In the genomic region with DNA sequence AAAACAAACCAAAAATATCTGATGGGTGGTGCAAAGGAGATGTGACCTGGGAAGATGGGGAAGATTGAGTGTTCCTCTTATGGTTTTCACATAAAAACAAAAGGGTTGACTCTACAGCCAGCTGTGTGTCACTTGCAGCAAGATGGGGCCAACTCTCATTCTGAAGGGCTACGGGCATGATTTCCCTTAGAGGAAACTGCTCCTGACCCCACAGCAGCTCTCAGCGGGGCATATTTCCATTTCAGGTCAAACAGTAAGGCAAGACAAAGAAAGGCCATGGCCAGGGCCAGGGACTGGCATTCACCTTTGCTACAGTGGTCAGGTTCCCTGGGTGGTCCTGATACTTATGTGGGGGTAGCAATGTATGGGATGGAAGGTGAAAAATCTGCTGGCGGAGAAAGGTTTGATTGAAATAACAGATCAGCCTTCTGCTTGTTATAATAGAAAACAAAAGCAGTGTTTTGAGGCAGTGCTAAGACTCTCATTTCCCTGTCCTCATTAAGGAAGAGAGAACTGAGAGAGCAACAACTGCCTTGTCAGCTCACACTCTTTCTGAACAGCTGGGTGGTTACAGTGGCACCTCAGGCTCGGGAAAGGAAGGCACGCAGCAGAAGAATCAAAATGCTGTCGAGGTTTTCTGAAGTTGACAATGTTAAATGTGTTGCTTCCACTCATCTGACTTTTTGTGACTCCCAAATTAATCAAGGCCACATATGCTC, we compare ENCODE assay signal across 9 cellular contexts.
DNase-seq lines count a peak whose midpoint lies in the region; ATAC-seq and TF ChIP-seq lines count a peak whose summit lies in the region.
"Had no signal": no experiment of that assay in that cellular context is flagged by ENCODE, and none has a peak within 500 bp of the region (broad histone marks: within the 10 kb centered on the region; RNA-seq: fewer than 3 reads in every experiment).

No MANE protein-coding gene starts in this region.

- H4K8ac ChIP-seq in trophoblast cell (ENCODE audit: low read depth, low read length) = no peak overlapping the region

- POLR2A ChIA-PET in Caco-2 (lab: Charles Lee) = no interaction called here

- peak overlapping the region; percentile 61 for H2AFZ ChIP-seq in MM.1S (ENCODE audit: low read length)
- peak overlapping the region; percentile 57 for H2AFZ ChIP-seq in trophoblast cell (ENCODE audit: insufficient read depth, low read length, poor library complexity)

- no peak overlapping the region for H4K12ac ChIP-seq in trophoblast cell (ENCODE audit: low read depth, low read length)

- H3K9me2 ChIP-seq in MM.1S (replicated peaks; ENCODE audit: insufficient read depth, low read length) = no peaks in the 10 kb centered on the region

- H3K4me1 ChIP-seq in MM.1S (ENCODE audit: low read length) = peaks cover 27% of the 10 kb centered on the region
- H3K4me1 ChIP-seq in trophoblast cell (ENCODE audit: control insufficient read depth in 1 of 2, insufficient read depth in 2 of 2, low read length in 2 of 2) = peaks cover 3 to 4% of the 10 kb centered on the region in 2 experiments
- no peaks in the 10 kb centered on the region for H3K4me1 ChIP-seq in Caco-2
- no peaks in the 10 kb centered on the region for H3K4me1 ChIP-seq in foreskin keratinocyte

- H3K36me3 ChIP-seq in MM.1S (replicated peaks; ENCODE audit: insufficient read depth, low read length) (no peaks in the 10 kb centered on the region), trophoblast cell (ENCODE audit: control insufficient read depth in 1 of 2, insufficient read depth in 2 of 2, low read length in 2 of 2) (no peaks in the 10 kb centered on the region), Caco-2 (ENCODE audit: control insufficient read depth, insufficient read depth, low read length) (no peaks in the 10 kb centered on the region)

- H3K27ac ChIP-seq in MM.1S (ENCODE audit: low read length) (peak overlapping the region; percentile 70), trophoblast cell (ENCODE audit: low read depth, low read length) (no peak overlapping the region), foreskin keratinocyte (no peak overlapping the region)

- no peak overlapping the region for H2BK12ac ChIP-seq in trophoblast cell (ENCODE audit: low read length)

- H3K9me3 ChIP-seq in MM.1S (replicated peaks; ENCODE audit: insufficient read depth, low read length) = no peaks in the 10 kb centered on the region
- H3K9me3 ChIP-seq in trophoblast cell (ENCODE audit: insufficient read depth, low read depth, low read length) = no peaks in the 10 kb centered on the region
- H3K9me3 ChIP-seq in Caco-2 = no peaks in the 10 kb centered on the region

- H3K4me3 ChIP-seq in MM.1S (ENCODE audit: low read length) (peak overlapping the region; percentile 28), trophoblast cell (ENCODE audit: low read depth, low read length) (no peak overlapping the region), Caco-2 (ENCODE audit: low read depth, low read length) (no peak overlapping the region)

- H3F3A ChIP-seq in MM.1S (ENCODE audit: insufficient read depth, low read length) = peaks cover 15% of the 10 kb centered on the region

- H3K23ac ChIP-seq in trophoblast cell (ENCODE audit: low read length) = no peak overlapping the region

- no peak overlapping the region for H3K18ac ChIP-seq in trophoblast cell (ENCODE audit: low read length)

- no peak overlapping the region for H4K91ac ChIP-seq in trophoblast cell (ENCODE audit: low read depth, low read length)

- no CpG with 5 or more reads among the region's 6 CpGs for WGBS in trophoblast cell (ENCODE audit: extremely low coverage, insufficient coverage, insufficient read length)

- no TSS peak for BruUV-seq in Caco-2 (replicated peaks; lab: Mats Ljungman, UMichigan)

- H3K27me3 ChIP-seq in MM.1S (replicated peaks; ENCODE audit: insufficient read depth, low read length) (no peaks in the 10 kb centered on the region), trophoblast cell (ENCODE audit: insufficient read depth, low read length) (no peaks in the 10 kb centered on the region), Caco-2 (replicated peaks; ENCODE audit: control insufficient read depth, insufficient read depth, low read length) (no peaks in the 10 kb centered on the region), foreskin keratinocyte (no peaks in the 10 kb centered on the region)

- H3K36me3 Mint-ChIP-seq in Caco-2 (ENCODE audit: insufficient read depth, unreplicated experiment) = no peaks in the 10 kb centered on the region

- H3K4me1 Mint-ChIP-seq in Caco-2 (ENCODE audit: low read depth, unreplicated experiment) = no peaks in the 10 kb centered on the region

- no peak overlapping the region for H2BK5ac ChIP-seq in trophoblast cell (ENCODE audit: low read depth, low read length, poor library complexity)

- H3K79me2 ChIP-seq in MM.1S (ENCODE audit: low read length) = no peaks in the 10 kb centered on the region
- H3K79me2 ChIP-seq in trophoblast cell (ENCODE audit: control insufficient read depth, insufficient read depth, low read length, poor library complexity) = no peaks in the 10 kb centered on the region

- TF ChIP-seq CTCF in MM.1S (IDR thresholded peaks at IDR 0.05; ENCODE audit: low read length) = no peak
- no peak for TF ChIP-seq CTCF in Caco-2 (IDR thresholded peaks at IDR 0.05; ENCODE audit: insufficient read depth in 1 of 2, low read depth in 1 of 2, low read length in 1 of 2, severe bottlenecking in 1 of 2, unreplicated experiment in 1 of 2)
- TF ChIP-seq CTCF in foreskin keratinocyte (conservative IDR thresholded peaks at IDR 0.05) = no peak

- intact Hi-C loops in Caco-2 (cut with micrococcal nuclease; ENCODE audit: unreplicated experiment) = no loop called here

- H3K79me1 ChIP-seq in trophoblast cell (ENCODE audit: low read length) = no peaks in the 10 kb centered on the region

- no peak overlapping the region for H3K4ac ChIP-seq in trophoblast cell (ENCODE audit: low read depth, low read length)

- no peaks in the 10 kb centered on the region for H3K9me3 Mint-ChIP-seq in Caco-2 (ENCODE audit: unreplicated experiment)

- no peak overlapping the region for H3K27ac Mint-ChIP-seq in Caco-2 (ENCODE audit: unreplicated experiment)

- no peak overlapping the region for H3K4me3 Mint-ChIP-seq in Caco-2 (ENCODE audit: unreplicated experiment)

- H4K20me1 ChIP-seq in MM.1S (ENCODE audit: insufficient read depth, low read length) = no peaks in the 10 kb centered on the region

- peak overlapping the region; percentile 63 for H2AK5ac ChIP-seq in trophoblast cell (ENCODE audit: low read length)

- no peak overlapping the region for H3K14ac ChIP-seq in trophoblast cell (ENCODE audit: low read length)

- H3K9ac ChIP-seq in MM.1S (ENCODE audit: low read length) (peak overlapping the region; percentile 38; the same call in 1 of the 2 replicates), trophoblast cell (ENCODE audit: low read length) (no peak overlapping the region)

- CTCF ChIA-PET in Caco-2 (lab: Charles Lee) = no interaction called here

- peak; percentile 78 for DNase-seq in MM.1S
- DNase-seq in trophoblast cell = no peak
- no peak for DNase-seq in AG20443 (ENCODE audit: low spot score)
- DNase-seq in mucosa of gallbladder (ENCODE audit: low spot score) = no peak
- DNase-seq in Caco-2 = no peak
- DNase-seq in foreskin keratinocyte = no peak
- DNase-seq: midbrain had no signal

- ATAC-seq in GM19023 (IDR thresholded peaks at IDR 0.05; ENCODE audit: unreplicated experiment) (peak; percentile 95), HG02759 (IDR thresholded peaks at IDR 0.05; ENCODE audit: unreplicated experiment) (peak; percentile 92), foreskin keratinocyte (no peak)

- H2BK120ac ChIP-seq in trophoblast cell (ENCODE audit: insufficient read depth, low read length, poor library complexity) = peak overlapping the region; percentile 65

- H3K4me2 ChIP-seq in MM.1S (ENCODE audit: low read depth, low read length) (peak overlapping the region; percentile 73), trophoblast cell (ENCODE audit: low read length) (no peak overlapping the region)

- H3K27me3 Mint-ChIP-seq in Caco-2 (ENCODE audit: insufficient read depth, unreplicated experiment) = no peaks in the 10 kb centered on the region
